Comparison of ENCODE assay signal across 8 cellular contexts in the genomic region with DNA sequence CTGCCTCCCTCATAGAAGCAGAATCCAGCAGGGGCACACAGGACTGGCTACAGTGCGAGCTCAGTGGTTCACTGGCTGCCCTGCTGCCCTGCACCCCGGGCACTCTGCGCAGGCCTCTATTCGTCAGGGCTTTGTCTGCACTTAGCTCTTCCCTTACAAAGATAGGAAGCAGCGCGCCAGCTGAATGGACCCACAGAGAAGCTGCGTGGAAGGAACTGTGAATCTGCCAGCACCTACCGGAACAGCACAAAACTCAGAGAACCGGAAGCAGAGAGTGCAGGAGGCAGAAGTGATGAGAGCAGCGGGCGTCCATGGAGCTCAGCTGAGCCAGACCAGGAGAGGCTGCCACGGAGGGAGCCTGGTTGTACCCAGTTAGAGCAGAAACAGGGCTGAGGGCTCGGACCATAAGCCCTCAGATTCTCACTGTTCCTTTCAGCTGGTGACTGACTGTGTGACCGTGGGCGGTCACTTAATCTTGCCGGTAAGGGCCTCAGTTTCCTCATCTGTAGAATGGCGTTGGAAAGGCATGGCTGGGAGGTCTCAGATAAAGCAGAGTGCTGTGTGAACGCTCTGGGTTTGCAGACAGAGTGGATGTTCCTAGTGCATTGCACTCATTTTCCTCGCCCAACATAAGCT. TPM values are rescaled to one million over a fixed set of nuclear protein-coding genes. Genes with fewer than 3 reads are reported as not detected.
DNase-seq lines count a peak whose midpoint lies in the region; ATAC-seq and TF ChIP-seq lines count a peak whose summit lies in the region.

No MANE protein-coding gene starts in this region.

- no peaks in the 10 kb centered on the region for H3K36me3 Mint-ChIP-seq in activated naive CD4-positive, alpha-beta T cell treated with anti-CD3 and anti-CD28 coated beads, Interleukin-2, amount 50 U/mL, for 24 hours
- H3K36me3 Mint-ChIP-seq in activated naive CD4-positive, alpha-beta T cell treated with anti-CD3 and anti-CD28 coated beads, Interleukin-2, amount 50 U/mL, for 72 hours = no peaks in the 10 kb centered on the region

- no peak overlapping the region for H3K4me2 ChIP-seq in mesendoderm (ENCODE audit: low read length)

- H3K23ac ChIP-seq in mesendoderm (ENCODE audit: low read length) = no peak overlapping the region

- peak; percentile 1 to 2 for ATAC-seq in activated naive CD4-positive, alpha-beta T cell treated with anti-CD3 and anti-CD28 coated beads, Interleukin-2, amount 50 U/mL, for 72 hours

- H4K8ac ChIP-seq in mesendoderm (ENCODE audit: low read depth, low read length) = no peak overlapping the region

- no peaks in the 10 kb centered on the region for H3K27me3 Mint-ChIP-seq in activated naive CD4-positive, alpha-beta T cell treated with anti-CD3 and anti-CD28 coated beads, Interleukin-2, amount 50 U/mL, for 24 hours

- H3K4me3 ChIP-seq in mesendoderm (ENCODE audit: low read length) (no peak overlapping the region), tibial artery (peak overlapping the region; percentile 55 to 57), WERI-Rb-1 (ENCODE audit: low read depth, low read length) (no peak overlapping the region)

- intact Hi-C loops in tibial artery (cut with DNase I; ENCODE audit: low total_unique reads) = loop anchor here (5.0 to 10.0 kb wide), 3 partner anchors 53 to 313 kb away; no protein-coding TSS in a partner anchor

- H3K27ac ChIP-seq in mesendoderm (ENCODE audit: low read depth, low read length) (no peak overlapping the region), tibial artery (no peak overlapping the region), WERI-Rb-1 (no peak overlapping the region)

- H3K4ac ChIP-seq in mesendoderm (ENCODE audit: low read depth, low read length) = no peak overlapping the region

- H3K9me3 ChIP-seq in tibial artery (no peaks in the 10 kb centered on the region), WERI-Rb-1 (ENCODE audit: severe bottlenecking) (no peaks in the 10 kb centered on the region)

- no peak overlapping the region for H2AK5ac ChIP-seq in mesendoderm (ENCODE audit: low read length)

- H3K79me2 ChIP-seq in mesendoderm (ENCODE audit: control insufficient read depth, insufficient read depth, low read length) = no peaks in the 10 kb centered on the region

- no CpG with 5 or more reads among the region's 19 CpGs for WGBS in mesendoderm (ENCODE audit: extremely low coverage, insufficient coverage, low lambda C conversion rate)

- no peak for DNase-seq in activated naive CD4-positive, alpha-beta T cell (lab: John Stamatoyannopoulos, UW)
- DNase-seq in activated naive CD4-positive, alpha-beta T cell treated with anti-CD3 and anti-CD28 coated beads, Interleukin-2, amount 50 U/mL, for 72 hours (ENCODE audit: low spot score in 2 of 2) = no peak
- no peak for DNase-seq in mesendoderm
- no peak for DNase-seq in tibial artery
- no peak for DNase-seq in NOMO-1 treated with dmso at 0.1 percent for 144 hours (lab: John Stamatoyannopoulos, UW; ENCODE audit: unreplicated experiment)
- DNase-seq in WERI-Rb-1 = no peak
- DNase-seq in amniotic stem cell (lab: John Stamatoyannopoulos, UW) = no peak

- H4K5ac ChIP-seq in mesendoderm (ENCODE audit: low read length) = peak overlapping the region; percentile 84

- H2BK5ac ChIP-seq in mesendoderm (ENCODE audit: low read length) = no peak overlapping the region

- peak overlapping the region; percentile 87 for H3K4me3 Mint-ChIP-seq in activated naive CD4-positive, alpha-beta T cell treated with anti-CD3 and anti-CD28 coated beads, Interleukin-2, amount 50 U/mL, for 24 hours

- H2BK120ac ChIP-seq in mesendoderm (ENCODE audit: low read depth, low read length) = no peak overlapping the region

- H3K79me1 ChIP-seq in mesendoderm (ENCODE audit: low read length) = no peaks in the 10 kb centered on the region

- H2BK15ac ChIP-seq in mesendoderm (replicated peaks; ENCODE audit: low read depth) = no peak overlapping the region

- no peak overlapping the region for H3K18ac ChIP-seq in mesendoderm (ENCODE audit: low read length)

- TF ChIP-seq CTCF in tibial artery (IDR thresholded peaks at IDR 0.05) (no peak), WERI-Rb-1 (IDR thresholded peaks at IDR 0.05; ENCODE audit: low read depth, low read length) (no peak)

- H3K4me1 Mint-ChIP-seq in activated naive CD4-positive, alpha-beta T cell treated with anti-CD3 and anti-CD28 coated beads, Interleukin-2, amount 50 U/mL, for 24 hours = peaks cover 23% of the 10 kb centered on the region

- H3K4me1 ChIP-seq in mesendoderm (ENCODE audit: control insufficient read depth, low read depth, low read length) (peaks cover 1% of the 10 kb centered on the region), tibial artery (peaks cover 0 to 23% (median 19%) of the 10 kb centered on the region in 4 donors)

- H3K56ac ChIP-seq in mesendoderm (ENCODE audit: low read length) = peak overlapping the region; percentile 79

- H3K9me3 Mint-ChIP-seq in activated naive CD4-positive, alpha-beta T cell treated with anti-CD3 and anti-CD28 coated beads, Interleukin-2, amount 50 U/mL, for 24 hours = no peaks in the 10 kb centered on the region
- no peaks in the 10 kb centered on the region for H3K9me3 Mint-ChIP-seq in activated naive CD4-positive, alpha-beta T cell treated with anti-CD3 and anti-CD28 coated beads, Interleukin-2, amount 50 U/mL, for 72 hours

- H3K36me3 ChIP-seq in mesendoderm (ENCODE audit: control insufficient read depth, insufficient read depth, low read length) = no peaks in the 10 kb centered on the region
- H3K36me3 ChIP-seq in tibial artery = no peaks in the 10 kb centered on the region
- H3K36me3 ChIP-seq in WERI-Rb-1 = no peaks in the 10 kb centered on the region

- H3K27me3 ChIP-seq in mesendoderm (ENCODE audit: insufficient read depth, low read length, poor library complexity) = no peaks in the 10 kb centered on the region
- peaks cover 0 to 2% of the 10 kb centered on the region in 2 donors for H3K27me3 ChIP-seq in tibial artery
- H3K27me3 ChIP-seq in WERI-Rb-1 (ENCODE audit: insufficient read depth, low read depth, severe bottlenecking) = no peaks in the 10 kb centered on the region

- no peak overlapping the region for H3K9ac ChIP-seq in mesendoderm (ENCODE audit: low read length)

- peak overlapping the region; percentile 98 for H3K27ac Mint-ChIP-seq in activated naive CD4-positive, alpha-beta T cell treated with anti-CD3 and anti-CD28 coated beads, Interleukin-2, amount 50 U/mL, for 24 hours
- H3K27ac Mint-ChIP-seq in activated naive CD4-positive, alpha-beta T cell treated with anti-CD3 and anti-CD28 coated beads, Interleukin-2, amount 50 U/mL, for 72 hours = peak overlapping the region in 1 of 2 donors; percentile 92

RNA-seq across cellular contexts. Expression of gene SLC66A3, which starts 23.1 kb away (rescaled TPM):
- 10 to 100 TPM in 1 of 2 donors, 1 to 10 TPM in 1; 6.9 to 12.3 TPM for total RNA-seq in activated naive CD4-positive, alpha-beta T cell treated with anti-CD3 and anti-CD28 coated beads, Interleukin-2, amount 50 U/mL, for 72 hours
- polyA plus RNA-seq in mesendoderm (2013, experiment 1 of 2) = 6.9 TPM
- polyA plus RNA-seq in mesendoderm (2013, experiment 2 of 2) = 6.5 TPM

Comparison
In these comparisons a context has a peak if more than half of its experiments do, and no peak if none do; other contexts are left out.
1. H3K4me3 ChIP-seq: peak in tibial artery (2 of 2); none in mesendoderm (single experiment) and WERI-Rb-1 (single experiment).